9 cellular contexts compared by ENCODE assay signal in genomic region chr3:9769426-9770275, GRCh38. TPM values are rescaled to one million over a fixed set of nuclear protein-coding genes. Genes with fewer than 3 reads are reported as not detected.
DNase-seq lines count a peak whose midpoint lies in the region; ATAC-seq, FAIRE-seq and TF ChIP-seq lines count a peak whose summit lies in the region.
"Had no signal": no experiment of that assay in that cellular context is flagged by ENCODE, and none has a peak within 500 bp of the region (broad histone marks: within the 10 kb centered on the region; RNA-seq: fewer than 3 reads in every experiment).

Gene CAMK1, minus strand, starts transcription at chr3:9769947. Its CDS starts 2,198 bp downstream, at chr3:9767749.

- TF ChIP-seq POLR2A in suprapubic skin (IDR thresholded peaks at IDR 0.05) = no peak

- no peaks in the 10 kb centered on the region for H3K9me3 ChIP-seq in suprapubic skin

- H3K27ac Mint-ChIP-seq in natural killer cell treated with Interleukin-12 subunit alpha and Interleukin-12 subunit beta and Interleukin-15 and Interleukin-18, amount 100 ng/mL, for 72 hours = peak within 1 kb of the TSS; percentile 28 to 78

- peaks cover 7% of the 10 kb centered on the region for H3K36me3 ChIP-seq in suprapubic skin

- TF ChIP-seq EP300 in suprapubic skin (IDR thresholded peaks at IDR 0.05) = no peak

- no peaks in the 10 kb centered on the region for H3K4me1 ChIP-seq in foreskin keratinocyte
- peaks cover 36% of the 10 kb centered on the region for H3K4me1 ChIP-seq in suprapubic skin

- ATAC-seq in HG02798 (IDR thresholded peaks at IDR 0.05; ENCODE audit: poor library complexity, unreplicated experiment) (peak; percentile 89), foreskin keratinocyte (peak; percentile 94), HG02938 (IDR thresholded peaks at IDR 0.05; ENCODE audit: unreplicated experiment) (no peak)
- peak; percentile 95 for ATAC-seq in natural killer cell treated with Interleukin-12 subunit alpha and Interleukin-12 subunit beta and Interleukin-15 and Interleukin-18, amount 100 ng/mL, for 72 hours

- no peaks in the 10 kb centered on the region for H3K9me3 Mint-ChIP-seq in natural killer cell treated with Interleukin-12 subunit alpha and Interleukin-12 subunit beta and Interleukin-15 and Interleukin-18, amount 100 ng/mL, for 72 hours

- FAIRE-seq in RCC 7860 (lab: Jason Lieb, UNC) = no peak
- FAIRE-seq: islet of Langerhans had no signal

- peak within 1 kb of the TSS; percentile 62 for H3K27ac ChIP-seq in foreskin keratinocyte
- peak within 1 kb of the TSS; percentile 42 for H3K27ac ChIP-seq in suprapubic skin

- TF ChIP-seq CTCF in foreskin keratinocyte (conservative IDR thresholded peaks at IDR 0.05) (no peak), suprapubic skin (IDR thresholded peaks at IDR 0.05) (no peak)

- peaks cover 34 to 39% of the 10 kb centered on the region in 2 donors for H3K4me1 Mint-ChIP-seq in natural killer cell treated with Interleukin-12 subunit alpha and Interleukin-12 subunit beta and Interleukin-15 and Interleukin-18, amount 100 ng/mL, for 72 hours (ENCODE audit: low read depth in 2 of 2)

- no peaks in the 10 kb centered on the region for H3K27me3 Mint-ChIP-seq in natural killer cell treated with Interleukin-12 subunit alpha and Interleukin-12 subunit beta and Interleukin-15 and Interleukin-18, amount 100 ng/mL, for 72 hours

- DNase-seq in GM03348 (ENCODE audit: low spot score) (peak; percentile 95), RCC 7860 (ENCODE audit: low spot score) (peak; percentile 15), foreskin keratinocyte (no peak), suprapubic skin (ENCODE audit: low spot score in 2 of 2) (peak; percentile 88 to 93)
- peak; percentile 71 for DNase-seq in activated naive CD4-positive, alpha-beta T cell treated with Interleukin-2 at 50 U/mL for 16 hours
- DNase-seq in natural killer cell treated with Interleukin-12 subunit alpha and Interleukin-12 subunit beta and Interleukin-15 and Interleukin-18, amount 100 ng/mL, for 72 hours (ENCODE audit: low spot score) = peak; percentile 83

- H3K36me3 Mint-ChIP-seq in natural killer cell treated with Interleukin-12 subunit alpha and Interleukin-12 subunit beta and Interleukin-15 and Interleukin-18, amount 100 ng/mL, for 72 hours = no peaks in the 10 kb centered on the region

- H3K27me3 ChIP-seq in foreskin keratinocyte (peaks cover 2% of the 10 kb centered on the region), suprapubic skin (no peaks in the 10 kb centered on the region)

- H3K4me3 ChIP-seq in suprapubic skin = peak within 1 kb of the TSS; percentile 59

- peak within 1 kb of the TSS; percentile 81 for H3K4me3 Mint-ChIP-seq in natural killer cell treated with Interleukin-12 subunit alpha and Interleukin-12 subunit beta and Interleukin-15 and Interleukin-18, amount 100 ng/mL, for 72 hours

- 16% methylated on average over 12 of the region's 49 CpGs for WGBS in suprapubic skin

RNA-seq across cellular contexts. Expression of gene CAMK1, which starts in this region (rescaled TPM):
- total RNA-seq in foreskin keratinocyte (6.6 and 9.3 TPM in 2 replicates), suprapubic skin (10 to 100 TPM in 1 of 4 donors, 1 to 10 TPM in 3; 3.3 to 13.0 (median 5.2) TPM)
- 8.7 and 10.7 TPM in 2 replicates for polyA plus RNA-seq in foreskin keratinocyte
- total RNA-seq in natural killer cell treated with Interleukin-12 subunit alpha and Interleukin-12 subunit beta and Interleukin-15 and Interleukin-18, amount 100 ng/mL, for 72 hours = 10 to 100 TPM; 19.8 to 24.4 TPM

Comparison
In these comparisons a context has a peak if more than half of its experiments do, and no peak if none do; other contexts are left out.
1. DNase-seq: peak in GM03348 (single experiment), RCC 7860 (single experiment), activated naive CD4-positive, alpha-beta T cell treated with Interleukin-2 at 50 U/mL for 16 hours (single experiment), natural killer cell treated with Interleukin-12 subunit alpha and Interleukin-12 subunit beta and Interleukin-15 and Interleukin-18, amount 100 ng/mL, for 72 hours (single experiment) and suprapubic skin (2 of 2); none in foreskin keratinocyte (0 of 2).